In the genomic region with DNA sequence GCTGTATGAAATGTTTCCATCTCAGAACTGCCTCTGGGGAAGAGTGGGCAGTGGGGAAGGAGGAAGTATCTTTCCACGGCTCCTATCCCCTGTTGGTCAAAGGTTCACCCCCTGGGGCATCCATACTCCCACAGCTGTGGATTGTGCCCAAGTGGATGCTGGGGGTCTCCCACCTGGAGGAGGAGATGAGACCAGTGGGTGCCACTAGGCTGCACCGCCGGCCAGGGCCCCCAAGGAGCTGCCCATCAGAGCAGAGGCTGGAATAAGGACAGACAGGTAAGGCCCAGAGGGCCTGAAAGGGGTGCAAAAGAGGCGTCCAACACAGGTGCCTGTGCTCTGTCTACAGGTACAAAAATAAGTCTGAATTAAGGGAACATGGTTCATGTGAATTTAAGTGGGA, we compare ENCODE assay signal across 18 cellular contexts.
DNase-seq lines count a peak whose midpoint lies in the region; TF ChIP-seq lines count a peak whose summit lies in the region.
"Had no signal": no experiment of that assay in that cellular context is flagged by ENCODE, and none has a peak within 500 bp of the region (broad histone marks: within the 10 kb centered on the region; RNA-seq: fewer than 3 reads in every experiment).

No MANE protein-coding gene starts in this region.

- no peak for DNase-seq in WERI-Rb-1
- peak; percentile 34 for DNase-seq in endodermal cell
- DNase-seq in neuronal stem cell (ENCODE audit: low spot score) = no peak
- DNase-seq in COLO668 (lab: John Stamatoyannopoulos, UW; ENCODE audit: unreplicated experiment) = no peak
- no peak for DNase-seq in NCI-H345 (lab: John Stamatoyannopoulos, UW)
- no peak for DNase-seq in NCI-H2029 treated with DMSO at 0.1 percent for 48 hours (lab: John Stamatoyannopoulos, UW)
- no peak for DNase-seq in CD8-positive, alpha-beta memory T cell
- DNase-seq: 8988T; ACHN; BE2C; C1 segment of cervical spinal cord; CD4-positive, alpha-beta memory T cell; CD4-positive, CD25-positive, alpha-beta regulatory T cell; COR-L47; DMS79 treated with DMSO at 0.1 percent for 48 hours; GF-D8 had no signal

- no peak overlapping the region for H3K4me3 ChIP-seq in BLaER1 treated with 17β-estradiol and CSF1 and Interleukin-3, amounts not matched to agents 10 nM and 100 nM
- H3K4me3 ChIP-seq in WERI-Rb-1 (ENCODE audit: low read depth, low read length) (no peak overlapping the region), endodermal cell (ENCODE audit: low read length) (no peak overlapping the region), neuronal stem cell (ENCODE audit: low read length in 2 of 2) (no peak overlapping the region)
- H3K4me3 ChIP-seq in CD8-positive, alpha-beta memory T cell (ENCODE audit: low read length) = no peak overlapping the region

- H3K36me3 ChIP-seq in BLaER1 treated with 17β-estradiol and CSF1 and Interleukin-3, amounts not matched to agents 10 nM and 100 nM = no peaks in the 10 kb centered on the region
- H3K36me3 ChIP-seq in WERI-Rb-1 (no peaks in the 10 kb centered on the region), endodermal cell (ENCODE audit: control insufficient read depth, insufficient read depth, low read length) (no peaks in the 10 kb centered on the region), neuronal stem cell (replicated peaks in 1 of 2; ENCODE audit: control insufficient read depth in 2 of 2, insufficient read depth in 2 of 2, low read length in 2 of 2) (no peaks in the 10 kb centered on the region)
- H3K36me3 ChIP-seq in CD8-positive, alpha-beta memory T cell (ENCODE audit: insufficient read depth, low read length) = no peaks in the 10 kb centered on the region
- H3K36me3 ChIP-seq: BE2C had no signal

- no peaks in the 10 kb centered on the region for H4K20me1 ChIP-seq in BLaER1 treated with 17β-estradiol and CSF1 and Interleukin-3, amounts not matched to agents 10 nM and 100 nM

- H4K8ac ChIP-seq in neuronal stem cell (ENCODE audit: low read depth, low read length) = no peak overlapping the region

- no peak for TF ChIP-seq CTCF in WERI-Rb-1 (IDR thresholded peaks at IDR 0.05; ENCODE audit: low read depth, low read length)
- TF ChIP-seq CTCF in endodermal cell (conservative IDR thresholded peaks at IDR 0.05) = no peak

- no peak overlapping the region for H2AFZ ChIP-seq in neuronal stem cell (ENCODE audit: low read length)

- H2BK12ac ChIP-seq in neuronal stem cell (ENCODE audit: low read length) = no peak overlapping the region

- CTCF ChIA-PET in CD8-positive, alpha-beta memory T cell (lab: Charles Lee) = no interaction called here

- no peaks in the 10 kb centered on the region for H3K9me3 Mint-ChIP-seq in endodermal cell
- no peaks in the 10 kb centered on the region for H3K9me3 Mint-ChIP-seq in CD8-positive, alpha-beta memory T cell

- H3K27me3 ChIP-seq in BLaER1 treated with 17β-estradiol and CSF1 and Interleukin-3, amounts not matched to agents 10 nM and 100 nM = 0 out of 22 replicates have a peak, but pooled peaks cover 0 to 4% (median 0%) of the 10 kb centered on the region in 11 experiments
- no peaks in the 10 kb centered on the region for H3K27me3 ChIP-seq in WERI-Rb-1 (ENCODE audit: insufficient read depth, low read depth, severe bottlenecking)
- peaks cover 12% of the 10 kb centered on the region for H3K27me3 ChIP-seq in endodermal cell (ENCODE audit: control insufficient read depth, insufficient read depth, low read length, poor library complexity, severe bottlenecking)
- H3K27me3 ChIP-seq in neuronal stem cell (ENCODE audit: control insufficient read depth in 3 of 3, insufficient read depth in 3 of 3, low read depth in 1 of 3, low read length in 3 of 3) = no peaks in the 10 kb centered on the region
- no peaks in the 10 kb centered on the region for H3K27me3 ChIP-seq in CD8-positive, alpha-beta memory T cell (ENCODE audit: insufficient read depth, low read length, poor library complexity, severe bottlenecking)
- H3K27me3 ChIP-seq: BE2C had no signal

- no peak overlapping the region for H3K27ac ChIP-seq in BLaER1 treated with 17β-estradiol and CSF1 and Interleukin-3, amounts not matched to agents 10 nM and 100 nM
- peak overlapping the region; percentile 43 for H3K27ac ChIP-seq in WERI-Rb-1
- no peak overlapping the region for H3K27ac ChIP-seq in endodermal cell (ENCODE audit: low read depth, low read length)
- no peak overlapping the region for H3K27ac ChIP-seq in neuronal stem cell (replicated peaks; ENCODE audit: low read length)
- no peak overlapping the region for H3K27ac ChIP-seq in CD8-positive, alpha-beta memory T cell (ENCODE audit: low read depth, low read length)

- H3K4ac ChIP-seq in neuronal stem cell (ENCODE audit: low read length) = no peak overlapping the region

- no peak overlapping the region for H2BK120ac ChIP-seq in neuronal stem cell (ENCODE audit: low read depth, low read length)

- peak overlapping the region in 8 of 11 experiments; percentile 37 to 66 (median 56); a peak in 17 of 22 replicates for H3K4me2 ChIP-seq in BLaER1 treated with 17β-estradiol and CSF1 and Interleukin-3, amounts not matched to agents 10 nM and 100 nM
- H3K4me2 ChIP-seq in neuronal stem cell (ENCODE audit: insufficient read depth, low read length, poor library complexity, severe bottlenecking) = no peak overlapping the region

- POLR2A ChIA-PET in CD8-positive, alpha-beta memory T cell (lab: Charles Lee) = no interaction called here

- no peak overlapping the region for H3K4me3 Mint-ChIP-seq in endodermal cell
- no peak overlapping the region for H3K4me3 Mint-ChIP-seq in CD8-positive, alpha-beta memory T cell
- H3K4me3 Mint-ChIP-seq: CD14-positive monocyte; CD4-positive, alpha-beta memory T cell; CD4-positive, CD25-positive, alpha-beta regulatory T cell had no signal

- no peaks in the 10 kb centered on the region for H3K79me1 ChIP-seq in neuronal stem cell (ENCODE audit: low read depth, low read length)

- H2BK5ac ChIP-seq in neuronal stem cell (ENCODE audit: low read length) = no peak overlapping the region

- 90 to 100% methylated on average over 2 to 4 of the region's 4 CpGs for WGBS in endodermal cell (ENCODE audit: insufficient coverage in 1 of 2, insufficient read length in 1 of 2), 2 experiments
- WGBS in neuronal stem cell (ENCODE audit: extremely low coverage in 2 of 2, insufficient read length in 2 of 2, insufficient replicate concordance in 1 of 2), 2 donors = no CpG with 5 or more reads among the region's 4 CpGs

- no peak overlapping the region for H3K18ac ChIP-seq in neuronal stem cell (ENCODE audit: low read length)

- H2BK15ac ChIP-seq in neuronal stem cell (ENCODE audit: low read length) = no peak overlapping the region

- no peak overlapping the region for H3K14ac ChIP-seq in neuronal stem cell (ENCODE audit: low read length)

- no peaks in the 10 kb centered on the region for H3K36me3 Mint-ChIP-seq in endodermal cell (ENCODE audit: low read depth)
- H3K36me3 Mint-ChIP-seq in CD8-positive, alpha-beta memory T cell = no peaks in the 10 kb centered on the region
- H3K36me3 Mint-ChIP-seq: CD14-positive monocyte; CD4-positive, alpha-beta memory T cell; CD4-positive, CD25-positive, alpha-beta regulatory T cell had no signal

- H3K9ac ChIP-seq in BLaER1 treated with 17β-estradiol and CSF1 and Interleukin-3, amounts not matched to agents 10 nM and 100 nM = no peak overlapping the region
- H3K9ac ChIP-seq in endodermal cell (ENCODE audit: extremely low read depth, low read length, poor library complexity, severe bottlenecking) (no peak overlapping the region), neuronal stem cell (ENCODE audit: low read depth, low read length, poor library complexity) (no peak overlapping the region)

- H3K4me1 ChIP-seq in BLaER1 treated with 17β-estradiol and CSF1 and Interleukin-3, amounts not matched to agents 10 nM and 100 nM = peaks cover under 1 to 19% (median 15%) of the 10 kb centered on the region in 10 experiments; a peak in 18 of 20 replicates
- H3K4me1 ChIP-seq in endodermal cell (ENCODE audit: control insufficient read depth, insufficient read depth, low read length) = peaks cover 11% of the 10 kb centered on the region
- peaks cover 10 to 38% of the 10 kb centered on the region in 2 donors for H3K4me1 ChIP-seq in neuronal stem cell (ENCODE audit: control insufficient read depth in 2 of 2, insufficient read depth in 1 of 2, low read depth in 1 of 2, low read length in 2 of 2)
- H3K4me1 ChIP-seq in CD8-positive, alpha-beta memory T cell (ENCODE audit: insufficient read depth, low read length) = no peaks in the 10 kb centered on the region
- H3K4me1 ChIP-seq: BE2C had no signal

- no peaks in the 10 kb centered on the region for H3K9me3 ChIP-seq in BLaER1 treated with 17β-estradiol and CSF1 and Interleukin-3, amounts not matched to agents 10 nM and 100 nM (replicated peaks in 1 of 11)
- no peaks in the 10 kb centered on the region for H3K9me3 ChIP-seq in WERI-Rb-1 (ENCODE audit: severe bottlenecking)
- H3K9me3 ChIP-seq in endodermal cell (ENCODE audit: control insufficient read depth, low read length) = no peaks in the 10 kb centered on the region
- H3K9me3 ChIP-seq in neuronal stem cell (replicated peaks in 1 of 2; ENCODE audit: control insufficient read depth in 2 of 2, insufficient read depth in 1 of 2, low read depth in 1 of 2, low read length in 2 of 2) = no peaks in the 10 kb centered on the region
- H3K9me3 ChIP-seq in CD8-positive, alpha-beta memory T cell (ENCODE audit: low read length) = no peaks in the 10 kb centered on the region
- H3K9me3 ChIP-seq: BE2C had no signal

- H2AK5ac ChIP-seq in neuronal stem cell (ENCODE audit: low read depth, low read length) = peak overlapping the region; percentile 60

- H3K23ac ChIP-seq in neuronal stem cell (ENCODE audit: low read depth, low read length, poor library complexity) = no peak overlapping the region

- no peak overlapping the region for H3K27ac Mint-ChIP-seq in endodermal cell
- H3K27ac Mint-ChIP-seq in CD8-positive, alpha-beta memory T cell = no peak overlapping the region
- H3K27ac Mint-ChIP-seq: CD4-positive, alpha-beta memory T cell; CD4-positive, CD25-positive, alpha-beta regulatory T cell had no signal

- H4K91ac ChIP-seq in neuronal stem cell (ENCODE audit: low read depth, low read length, poor library complexity) = no peak overlapping the region

- peaks cover 30% of the 10 kb centered on the region for H3K27me3 Mint-ChIP-seq in endodermal cell (ENCODE audit: insufficient read depth)
- peaks cover 2 to 21% of the 10 kb centered on the region in 2 donors for H3K27me3 Mint-ChIP-seq in CD8-positive, alpha-beta memory T cell

- peaks cover 19% of the 10 kb centered on the region for H3K4me1 Mint-ChIP-seq in endodermal cell
- H3K4me1 Mint-ChIP-seq in CD8-positive, alpha-beta memory T cell = no peaks in the 10 kb centered on the region
- H3K4me1 Mint-ChIP-seq: CD14-positive monocyte; CD4-positive, alpha-beta memory T cell; CD4-positive, CD25-positive, alpha-beta regulatory T cell had no signal
